14 cellular contexts compared by ENCODE assay signal in genomic region chrX:54492340-54492739, GRCh38. TPM values are rescaled to one million over a fixed set of nuclear protein-coding genes. Genes with fewer than 3 reads are reported as not detected.
DNase-seq lines count a peak whose midpoint lies in the region; ATAC-seq, FAIRE-seq and TF ChIP-seq lines count a peak whose summit lies in the region.
"Had no signal": no experiment of that assay in that cellular context is flagged by ENCODE, and none has a peak within 500 bp of the region (broad histone marks: within the 10 kb centered on the region; RNA-seq: fewer than 3 reads in every experiment).

No MANE protein-coding gene starts in this region.

- H3K4me1 ChIP-seq in Panc1 (ENCODE audit: control insufficient read depth, insufficient read depth, low read length) (peaks cover 11% of the 10 kb centered on the region), endothelial cell of umbilical vein (ENCODE audit: control insufficient read depth, extremely low read depth, insufficient read depth, low read length) (peaks cover 23% of the 10 kb centered on the region), right lobe of liver (no peaks in the 10 kb centered on the region)
- H3K4me1 ChIP-seq: colonic mucosa had no signal

- TF ChIP-seq CTCF in Panc1 (IDR thresholded peaks at IDR 0.05) (no peak), endothelial cell of umbilical vein (IDR thresholded peaks at IDR 0.05; ENCODE audit: extremely low read depth in 1 of 2, insufficient read depth in 1 of 2, low read depth in 1 of 2, low read length in 2 of 2) (no peak), omental fat pad (IDR thresholded peaks at IDR 0.05) (no peak), right lobe of liver (IDR thresholded peaks at IDR 0.05) (no peak)

- intact Hi-C loops in Panc1 (cut with micrococcal nuclease; ENCODE audit: unreplicated experiment) (no loop called here), endothelial cell of umbilical vein (cut with micrococcal nuclease) (loop anchor here (1.0 kb wide), 1 partner anchor 8 kb away; no protein-coding TSS in a partner anchor), right lobe of liver (cut with DNase I) (no loop called here)

- H4K20me1 ChIP-seq in endothelial cell of umbilical vein (replicated peaks; ENCODE audit: control insufficient read depth, extremely low read depth, insufficient read depth, low read length): no peaks in the 10 kb centered on the region

- no peak overlapping the region for H3K4me3 ChIP-seq in Panc1 (ENCODE audit: low read depth in 2 of 2, low read length in 2 of 2)
- H3K4me3 ChIP-seq in endothelial cell of umbilical vein (replicated peaks in 1 of 3; ENCODE audit: insufficient read depth in 1 of 3, low read depth in 1 of 3, low read length in 3 of 3): no peak overlapping the region
- no peak overlapping the region for H3K4me3 ChIP-seq in right lobe of liver
- H3K4me3 ChIP-seq: colonic mucosa had no signal

- H3K36me3 ChIP-seq in Panc1 (ENCODE audit: control insufficient read depth, insufficient read depth, low read length): no peaks in the 10 kb centered on the region
- H3K36me3 ChIP-seq in endothelial cell of umbilical vein (ENCODE audit: control insufficient read depth in 2 of 2, extremely low read depth in 1 of 2, insufficient read depth in 2 of 2, low read length in 2 of 2): no peaks in the 10 kb centered on the region
- H3K36me3 ChIP-seq in right lobe of liver: no peaks in the 10 kb centered on the region
- H3K36me3 ChIP-seq: colonic mucosa, WERI-Rb-1 had no signal

- no peak for TF ChIP-seq POLR2A in endothelial cell of umbilical vein (IDR thresholded peaks at IDR 0.05; ENCODE audit: low read depth, low read length)
- TF ChIP-seq POLR2A in right lobe of liver (IDR thresholded peaks at IDR 0.05): no peak

- H3K27me3 ChIP-seq in Panc1 (ENCODE audit: control insufficient read depth, insufficient read depth, low read length) (no peaks in the 10 kb centered on the region), endothelial cell of umbilical vein (ENCODE audit: control insufficient read depth in 2 of 2, insufficient read depth in 2 of 2, low read length in 2 of 2) (no peaks in the 10 kb centered on the region), right lobe of liver (no peaks in the 10 kb centered on the region)
- H3K27me3 ChIP-seq: colonic mucosa had no signal

- DNase-seq in EH (ENCODE audit: low read depth): peak; percentile 68
- DNase-seq in Panc1 (ENCODE audit: low read depth, low spot score): no peak
- peak; percentile 37 for DNase-seq in endothelial cell of umbilical vein (ENCODE audit: low read depth, low spot score)
- DNase-seq in omental fat pad (ENCODE audit: low spot score): no peak
- no peak for DNase-seq in right lobe of liver
- no peak for DNase-seq in NCI-H1092 (lab: John Stamatoyannopoulos, UW)
- DNase-seq in NCI-H146 treated with DMSO at 0.1 percent for 48 hours (lab: John Stamatoyannopoulos, UW; ENCODE audit: unreplicated experiment): no peak
- DNase-seq: activated T-cell treated with anti-CD3 and anti-CD28 coated beads, Interleukin-2, amount 50 U/mL, for 72 hours; colonic mucosa; hippocampal formation; NCI-H2029 treated with DMSO at 0.1 percent for 48 hours; WERI-Rb-1 had no signal

- peak; percentile 88 for FAIRE-seq in endothelial cell of umbilical vein (lab: Jason Lieb, UNC)

- H3K9ac ChIP-seq in endothelial cell of umbilical vein (replicated peaks; ENCODE audit: extremely low read depth, insufficient read depth, low read length): peak overlapping the region; percentile 9

- WGBS in right lobe of liver (ENCODE audit: insufficient coverage, low coverage, low lambda C conversion rate, missing lambda C conversion rate): 81% methylated on average over 5 of the region's 6 CpGs

- in situ Hi-C loops in Panc1 (cut with HindIII; ENCODE audit: low pct_unique_long_range_greater_than_20kb, low sequenced_read_pairs): no loop called here

- ATAC-seq in Panc1: no peak
- peak; percentile 55 for ATAC-seq in omental fat pad (ENCODE audit: low FRiP score)
- no peak for ATAC-seq in right lobe of liver
- no peak for ATAC-seq in HG03108 (IDR thresholded peaks at IDR 0.05; ENCODE audit: unreplicated experiment)
- ATAC-seq: activated T-cell treated with anti-CD3 and anti-CD28 coated beads, Interleukin-2, amount 50 U/mL, for 72 hours; stimulated activated memory B cell treated with anti-CD40 and anti-IgM and Interleukin-4, amounts not matched to agents 10 μg/mL and 1 μg/mL and 100 μg/mL, for 72 hours had no signal

- H3K9me3 ChIP-seq in Panc1 (ENCODE audit: control insufficient read depth, insufficient read depth, low read depth, low read length) (no peaks in the 10 kb centered on the region), endothelial cell of umbilical vein (replicated peaks; ENCODE audit: control insufficient read depth, insufficient read depth, low read length) (no peaks in the 10 kb centered on the region), right lobe of liver (no peaks in the 10 kb centered on the region)
- H3K9me3 ChIP-seq: colonic mucosa had no signal

- dilution Hi-C loops in endothelial cell of umbilical vein (cut with MboI; ENCODE audit: extremely low pct_ligation_motif_present, low sequenced_read_pairs): no loop called here

- peaks cover 24% of the 10 kb centered on the region for H3K79me2 ChIP-seq in endothelial cell of umbilical vein (ENCODE audit: control insufficient read depth, insufficient read depth, low read length)

- H3K4me2 ChIP-seq in endothelial cell of umbilical vein (ENCODE audit: insufficient read depth, low read length): peak overlapping the region; percentile 29

- POLR2A ChIA-PET in Panc1 (lab: Charles Lee) (no interaction called here), endothelial cell of umbilical vein (lab: Charles Lee) (no interaction called here)

- H2AFZ ChIP-seq in endothelial cell of umbilical vein (ENCODE audit: low read depth, low read length): peak overlapping the region; percentile 88

- no peaks in the 10 kb centered on the region for H3K9me1 ChIP-seq in endothelial cell of umbilical vein (replicated peaks; ENCODE audit: control insufficient read depth, extremely low read depth, insufficient read depth, low read length)

- BruUV-seq in Panc1 (replicated peaks; lab: Mats Ljungman, UMichigan) (TSS peak; percentile 55), endothelial cell of umbilical vein (replicated peaks; lab: Mats Ljungman, UMichigan) (no TSS peak)

- H3K27ac ChIP-seq in Panc1 (ENCODE audit: low read length) (no peak overlapping the region), endothelial cell of umbilical vein (ENCODE audit: insufficient read depth, low read depth, low read length) (peak overlapping the region; percentile 45), right lobe of liver (no peak overlapping the region)
- H3K27ac ChIP-seq: colonic mucosa, WERI-Rb-1 had no signal

- CTCF ChIA-PET in Panc1 (lab: Charles Lee) (no interaction called here), endothelial cell of umbilical vein (lab: Charles Lee) (no interaction called here)

TF ChIP-seq in endothelial cell of umbilical vein, 7 proteins besides CTCF, POLR2A, EP300 and RAD21 (continues in another document):
- TF ChIP-seq JUN (IDR thresholded peaks at IDR 0.05; ENCODE audit: borderline replicate concordance, insufficient read depth, insufficient read length, low read depth) (no peak), GATA2 (IDR thresholded peaks at IDR 0.05; ENCODE audit: insufficient read depth, insufficient read length, low read depth, low read length) (no peak), POLR2AphosphoS5 (IDR thresholded peaks at IDR 0.05; ENCODE audit: insufficient read depth, low read depth, low read length) (peak; percentile 20), FOS (IDR thresholded peaks at IDR 0.05; ENCODE audit: borderline replicate concordance, insufficient read depth, low read length) (peak; percentile 25)

RNA-seq across cellular contexts. Expression of gene FGD1, which starts 3.7 kb away (rescaled TPM):
- total RNA-seq in Panc1 (2021; ENCODE audit: unreplicated experiment) (14.1 TPM), endothelial cell of umbilical vein (18.0 and 19.6 TPM in 2 replicates), omental fat pad (1 to 10 TPM; 2.0 to 3.0 (median 2.2) TPM), right lobe of liver (1 to 10 TPM in 1 of 6 experiments, under 1 TPM in 5; 0.51 to 1.4 (median 0.77) TPM)
- 15.4 TPM for polyA plus RNA-seq in Panc1 (2012; ENCODE audit: insufficient read length)
- polyA plus RNA-seq in endothelial cell of umbilical vein: 6.3 and 6.7 TPM in 2 replicates
- 8.5 and 10.0 TPM in 2 replicates for polyA plus RNA-seq in endothelial cell of umbilical vein (2011; cell fraction: cytosol; rRNA removed)
- 10.6 and 12.8 TPM in 2 replicates for polyA plus RNA-seq in endothelial cell of umbilical vein (2011; cell fraction: nucleus; rRNA removed)
- 8.8 and 12.2 TPM in 2 replicates for polyA plus RNA-seq in endothelial cell of umbilical vein (2012)
- 5.7 and 5.8 TPM in 2 replicates for polyA minus RNA-seq in endothelial cell of umbilical vein
- 2.8 TPM for polyA minus RNA-seq in endothelial cell of umbilical vein (2011; cell fraction: cytosol; rRNA and poly(A)+ RNA removed)
- polyA minus RNA-seq in endothelial cell of umbilical vein (2011; cell fraction: nucleus; rRNA and poly(A)+ RNA removed): 3.7 and 5.0 TPM in 2 replicates

RNA-seq across cellular contexts. Expression of gene GNL3L, which starts 37.7 kb away (rescaled TPM):
- total RNA-seq in Panc1 (2021; ENCODE audit: unreplicated experiment) (62.5 TPM), endothelial cell of umbilical vein (46.0 and 48.0 TPM in 2 replicates), omental fat pad (10 to 100 TPM; 23.8 to 41.2 (median 30.2) TPM), right lobe of liver (10 to 100 TPM in 4 of 6 experiments, 1 to 10 TPM in 2; 7.8 to 14.0 (median 11.9) TPM)
- polyA plus RNA-seq in Panc1 (2012; ENCODE audit: insufficient read length): 16.0 TPM
- polyA plus RNA-seq in endothelial cell of umbilical vein: 18.1 and 20.3 TPM in 2 replicates
- 22.1 and 23.2 TPM in 2 replicates for polyA plus RNA-seq in endothelial cell of umbilical vein (2011; cell fraction: cytosol; rRNA removed)
- 34.4 and 35.2 TPM in 2 replicates for polyA plus RNA-seq in endothelial cell of umbilical vein (2011; cell fraction: nucleus; rRNA removed)
- polyA plus RNA-seq in endothelial cell of umbilical vein (2012): 13.3 and 16.9 TPM in 2 replicates
- 55.8 and 60.6 TPM in 2 replicates for polyA minus RNA-seq in endothelial cell of umbilical vein
- 76.5 TPM for polyA minus RNA-seq in endothelial cell of umbilical vein (2011; cell fraction: cytosol; rRNA and poly(A)+ RNA removed)
- 27.2 and 35.7 TPM in 2 replicates for polyA minus RNA-seq in endothelial cell of umbilical vein (2011; cell fraction: nucleus; rRNA and poly(A)+ RNA removed)

RNA-seq across cellular contexts. Expression of gene TSR2, which starts 52.1 kb away (rescaled TPM):
- 37.9 TPM for total RNA-seq in Panc1 (2021; ENCODE audit: unreplicated experiment)
- polyA plus RNA-seq in Panc1 (2012; ENCODE audit: insufficient read length): 43.0 TPM
- total RNA-seq in endothelial cell of umbilical vein: 22.8 and 25.1 TPM in 2 replicates
- polyA plus RNA-seq in endothelial cell of umbilical vein: 8.9 and 12.4 TPM in 2 replicates
- polyA plus RNA-seq in endothelial cell of umbilical vein (2011; cell fraction: cytosol; rRNA removed): 19.3 and 24.9 TPM in 2 replicates
- 11.8 and 14.5 TPM in 2 replicates for polyA plus RNA-seq in endothelial cell of umbilical vein (2011; cell fraction: nucleus; rRNA removed)
- polyA plus RNA-seq in endothelial cell of umbilical vein (2012): 30.3 and 33.4 TPM in 2 replicates
- 6.3 and 7.4 TPM in 2 replicates for polyA minus RNA-seq in endothelial cell of umbilical vein
- 13.2 TPM for polyA minus RNA-seq in endothelial cell of umbilical vein (2011; cell fraction: cytosol; rRNA and poly(A)+ RNA removed)
- 2.0 and 2.6 TPM in 2 replicates for polyA minus RNA-seq in endothelial cell of umbilical vein (2011; cell fraction: nucleus; rRNA and poly(A)+ RNA removed)
- 10 to 100 TPM; 14.8 to 29.9 (median 17.4) TPM for total RNA-seq in omental fat pad
- 10 to 100 TPM; 10.6 to 19.9 (median 15.7) TPM for total RNA-seq in right lobe of liver

Comparison
In these comparisons a context has a peak if more than half of its experiments do, and no peak if none do; other contexts are left out.
1. DNase-seq: peak in EH (single experiment) and endothelial cell of umbilical vein (single experiment); none in Panc1 (single experiment), omental fat pad (single experiment), right lobe of liver (0 of 3), NCI-H1092 (single experiment) and NCI-H146 treated with DMSO at 0.1 percent for 48 hours (single experiment).